In genomic region chr12:123231931-123232330, GRCh38 we compare ENCODE assay signal across 8 cellular contexts. TPM values are rescaled to one million over a fixed set of nuclear protein-coding genes. Genes with fewer than 3 reads are reported as not detected.
DNase-seq lines count a peak whose midpoint lies in the region; ATAC-seq and TF ChIP-seq lines count a peak whose summit lies in the region.

No MANE protein-coding gene starts in this region.

- 22 to 30% (median 27%) methylated on average over 5 of the region's 5 CpGs for WGBS in spleen, 5 donors
- WGBS in adrenal gland, 4 donors = 17 to 22% (median 21%) methylated on average over 5 of the region's 5 CpGs

- peaks cover 27% of the 10 kb centered on the region for H3K36me3 ChIP-seq in SU-DHL-6 (ENCODE audit: low read length)
- H3K36me3 ChIP-seq in spleen = peaks cover 0 to 18% (median 0%) of the 10 kb centered on the region in 6 donors
- no peaks in the 10 kb centered on the region for H3K36me3 ChIP-seq in adrenal gland (replicated peaks in 1 of 2)

- H3K27ac ChIP-seq in SU-DHL-6 (ENCODE audit: low read depth, low read length) (peak overlapping the region; percentile 82), foreskin keratinocyte (peak overlapping the region; percentile 61), spleen (peak overlapping the region in 7 of 8 donors; percentile 88 to 96 (median 95)), adrenal gland (peak overlapping the region in 2 of 5 donors; percentile 93 to 96)

- no peak for ATAC-seq in foreskin keratinocyte
- ATAC-seq in GM19395 (IDR thresholded peaks at IDR 0.05; ENCODE audit: unreplicated experiment) = no peak

- H3K27me3 ChIP-seq in SU-DHL-6 (ENCODE audit: low read length) (no peaks in the 10 kb centered on the region), foreskin keratinocyte (no peaks in the 10 kb centered on the region), spleen (replicated peaks in 1 of 7) (no peaks in the 10 kb centered on the region), adrenal gland (no peaks in the 10 kb centered on the region)

- intact Hi-C loops in spleen (cut with DNase I; ENCODE audit: low total_unique reads) (loop anchor here (5.0 to 10.0 kb wide), 2 partner anchors 250 to 377 kb away; partner anchors contain the start of gene ARL6IP4), adrenal gland (cut with DNase I) (no loop called here)

- TF ChIP-seq CTCF in SU-DHL-6 (IDR thresholded peaks at IDR 0.05; ENCODE audit: insufficient read depth, low read length, poor library complexity, severe bottlenecking) = no peak
- TF ChIP-seq CTCF in foreskin keratinocyte (conservative IDR thresholded peaks at IDR 0.05) = no peak
- TF ChIP-seq CTCF in spleen (IDR thresholded peaks at IDR 0.05 in 8 of 11, conservative IDR thresholded peaks at IDR 0.05 in 3 of 11) = no peak
- TF ChIP-seq CTCF in adrenal gland (IDR thresholded peaks at IDR 0.05) = no peak

- H3K9me3 ChIP-seq in SU-DHL-6 (ENCODE audit: insufficient read depth, low read length) = no peaks in the 10 kb centered on the region
- no peaks in the 10 kb centered on the region for H3K9me3 ChIP-seq in spleen
- H3K9me3 ChIP-seq in adrenal gland (replicated peaks in 1 of 3) = no peaks in the 10 kb centered on the region

- peaks cover 88% of the 10 kb centered on the region for H3K79me2 ChIP-seq in SU-DHL-6 (ENCODE audit: insufficient read depth, low read length)

- H4K20me1 ChIP-seq in SU-DHL-6 (ENCODE audit: low read depth, low read length) = peaks cover 5% of the 10 kb centered on the region; the same call in 1 of the 2 replicates

- H3K4me3 ChIP-seq in SU-DHL-6 (ENCODE audit: insufficient read depth, low read length, poor library complexity, severe bottlenecking) (peak overlapping the region; percentile 97), spleen (peak overlapping the region; percentile 60 to 97 (median 81)), adrenal gland (peak overlapping the region in 2 of 4 donors; percentile 46 to 79)

- H3F3A ChIP-seq in SU-DHL-6 (ENCODE audit: insufficient read depth) = peaks cover 11% of the 10 kb centered on the region

- DNase-seq in NCI-H748 (lab: John Stamatoyannopoulos, UW; ENCODE audit: unreplicated experiment) = peak; percentile 64
- no peak for DNase-seq in NCI-H748 treated with DMSO at 0.1 percent for 48 hours (lab: John Stamatoyannopoulos, UW)
- no peak for DNase-seq in foreskin keratinocyte
- no peak for DNase-seq in spleen
- DNase-seq in NCI-H446 treated with DMSO at 0.1 percent for 48 hours (lab: John Stamatoyannopoulos, UW) = no peak
- DNase-seq in adrenal gland = no peak

- peak overlapping the region; percentile 80 for H2AFZ ChIP-seq in SU-DHL-6 (ENCODE audit: low read depth, low read length, severe bottlenecking)

- peak overlapping the region; percentile 86 for H3K4me2 ChIP-seq in SU-DHL-6 (ENCODE audit: low read depth, low read length, poor library complexity, severe bottlenecking)

- TF ChIP-seq POLR2A in spleen (IDR thresholded peaks at IDR 0.05) (no peak), adrenal gland (IDR thresholded peaks at IDR 0.05) (no peak)

- H3K4me1 ChIP-seq in foreskin keratinocyte (peaks cover 5% of the 10 kb centered on the region), spleen (peaks cover 35 to 88% (median 78%) of the 10 kb centered on the region in 6 donors), adrenal gland (replicated peaks in 1 of 2) (peaks cover 8 to 38% of the 10 kb centered on the region in 2 donors)

- peak overlapping the region; percentile 92 for H3K9ac ChIP-seq in SU-DHL-6 (ENCODE audit: low read length)

- no peaks in the 10 kb centered on the region for H3K9me2 ChIP-seq in SU-DHL-6 (replicated peaks; ENCODE audit: insufficient read depth, low read length)

RNA-seq across cellular contexts. Expression of gene MPHOSPH9, which starts 1.0 kb away (rescaled TPM):
- total RNA-seq in foreskin keratinocyte (19.8 and 25.7 TPM in 2 replicates), spleen (10 to 100 TPM; 34.6 to 97.3 (median 43.8) TPM), adrenal gland (10 to 100 TPM; 20.4 to 61.7 (median 26.7) TPM)
- polyA plus RNA-seq in foreskin keratinocyte (4.4 and 8.7 TPM in 2 replicates), spleen (1 to 10 TPM; 7.1 to 8.2 (median 7.2) TPM), adrenal gland (10 to 100 TPM; 11.7 to 16.5 (median 16.2) TPM)

RNA-seq across cellular contexts. Expression of gene MTRFR, which starts 1.3 kb away (rescaled TPM):
- total RNA-seq in foreskin keratinocyte = 15.8 and 17.4 TPM in 2 replicates
- polyA plus RNA-seq in foreskin keratinocyte = 14.3 and 15.8 TPM in 2 replicates
- 10 to 100 TPM; 11.9 to 21.0 (median 14.8) TPM for total RNA-seq in spleen
- 10 to 100 TPM; 15.8 to 17.4 (median 17.3) TPM for polyA plus RNA-seq in spleen
- 10 to 100 TPM; 12.2 to 18.6 (median 13.7) TPM for total RNA-seq in adrenal gland
- 10 to 100 TPM; 15.8 to 23.3 (median 20.1) TPM for polyA plus RNA-seq in adrenal gland

RNA-seq across cellular contexts. Expression of gene CDK2AP1, which starts 39.7 kb away (rescaled TPM):
- 210 and 224 TPM in 2 replicates for total RNA-seq in foreskin keratinocyte
- 226 and 229 TPM in 2 replicates for polyA plus RNA-seq in foreskin keratinocyte
- 10 to 100 TPM; 40.9 to 91.1 (median 68.2) TPM for total RNA-seq in spleen
- polyA plus RNA-seq in spleen = 10 to 100 TPM; 50.5 to 97.1 (median 69.2) TPM
- 100 to 1,000 TPM in 3 of 8 donors, 10 to 100 TPM in 5; 69.9 to 130 (median 91.5) TPM for total RNA-seq in adrenal gland
- polyA plus RNA-seq in adrenal gland = 100 to 1,000 TPM; 139 to 202 (median 196) TPM
